ENCODE assay signal across 13 cellular contexts in the genomic region with DNA sequence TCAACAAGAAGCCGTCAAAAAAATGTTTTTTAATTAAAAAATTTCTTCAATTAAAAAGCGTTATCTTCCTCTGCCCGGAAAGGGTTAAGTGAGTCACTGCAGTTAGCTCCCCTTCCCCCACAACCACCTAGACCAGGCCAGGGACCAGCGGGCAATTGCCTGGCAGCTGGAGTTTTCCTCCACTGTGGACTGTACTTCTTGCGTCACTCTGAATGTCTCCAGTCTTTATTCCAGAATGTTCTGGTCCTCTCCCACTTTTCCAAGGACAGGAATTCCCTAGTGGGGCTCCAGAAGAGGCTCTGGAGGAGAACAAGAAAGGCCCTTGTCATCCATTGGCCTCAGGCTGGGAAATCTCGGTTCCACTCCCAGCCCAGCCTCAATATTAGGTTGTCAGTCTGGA.
DNase-seq lines count a peak whose midpoint lies in the region; FAIRE-seq and TF ChIP-seq lines count a peak whose summit lies in the region.
"Had no signal": no experiment of that assay in that cellular context is flagged by ENCODE, and none has a peak within 500 bp of the region (broad histone marks: within the 10 kb centered on the region; RNA-seq: fewer than 3 reads in every experiment).

No MANE protein-coding gene starts in this region.

- TF ChIP-seq POLR2A in NB4 (IDR thresholded peaks at IDR 0.05; ENCODE audit: extremely low read depth, insufficient read length) (no peak), endothelial cell of umbilical vein (IDR thresholded peaks at IDR 0.05; ENCODE audit: low read depth, low read length) (no peak)

- H3K27me3 Mint-ChIP-seq in endothelial cell (ENCODE audit: unreplicated experiment): peaks cover 9% of the 10 kb centered on the region
- H3K27me3 Mint-ChIP-seq: effector memory CD8-positive, alpha-beta T cell; progenitor cell of endocrine pancreas had no signal

- H3K9ac ChIP-seq in endothelial cell of umbilical vein (replicated peaks; ENCODE audit: extremely low read depth, insufficient read depth, low read length): no peak overlapping the region

- H3K9me3 ChIP-seq in BE2C: no peaks in the 10 kb centered on the region; the same call in 1 of the 2 replicates
- H3K9me3 ChIP-seq in endothelial cell of umbilical vein (replicated peaks; ENCODE audit: control insufficient read depth, insufficient read depth, low read length): no peaks in the 10 kb centered on the region
- peaks cover 25% of the 10 kb centered on the region for H3K9me3 ChIP-seq in mesodermal cell (ENCODE audit: control insufficient read depth, low read length)

- FAIRE-seq in endothelial cell of umbilical vein (lab: Jason Lieb, UNC): peak; percentile 79

- DNase-seq in BE2C (peak; percentile 62), NB4 (ENCODE audit: low read depth) (peak; percentile 39), endothelial cell of umbilical vein (ENCODE audit: low read depth, low spot score) (peak; percentile 29), endothelial cell (ENCODE audit: low spot score) (no peak), HuH-7 (ENCODE audit: low spot score) (no peak), RPMI8226 (no peak)
- DNase-seq in stimulated activated CD4-positive, alpha-beta T cell treated with anti-CD3 and anti-CD28 coated beads, Interleukin-2, amount 100 ng/mL, for 24 hours: no peak
- DNase-seq: effector memory CD8-positive, alpha-beta T cell; GF-D8; NCI-H226 had no signal

- WGBS in mesodermal cell (ENCODE audit: insufficient coverage in 2 of 2), 2 experiments: 41 to 73% methylated on average over 4 of the region's 6 CpGs

- H3K27ac Mint-ChIP-seq in endothelial cell (ENCODE audit: unreplicated experiment): no peak overlapping the region
- H3K27ac Mint-ChIP-seq: effector memory CD8-positive, alpha-beta T cell; memory B cell; progenitor cell of endocrine pancreas had no signal

- no peaks in the 10 kb centered on the region for H4K20me1 ChIP-seq in endothelial cell of umbilical vein (replicated peaks; ENCODE audit: control insufficient read depth, extremely low read depth, insufficient read depth, low read length)

- no peaks in the 10 kb centered on the region for H3K27me3 ChIP-seq in BE2C
- H3K27me3 ChIP-seq in endothelial cell of umbilical vein (ENCODE audit: control insufficient read depth in 2 of 2, insufficient read depth in 2 of 2, low read length in 2 of 2): no peaks in the 10 kb centered on the region

- CTCF ChIA-PET in endothelial cell of umbilical vein (lab: Charles Lee): interaction anchor here (0.9 to 1.5 kb wide), 4 partner anchors 8 to 364 kb away, joined by 4 to 7 read pairs (median 4); no protein-coding TSS in a partner anchor

- H2AFZ ChIP-seq in endothelial cell of umbilical vein (ENCODE audit: low read depth, low read length): peak overlapping the region; percentile 26

- intact Hi-C loops in endothelial cell of umbilical vein (cut with micrococcal nuclease): no loop called here

- peaks cover 12% of the 10 kb centered on the region for H3K4me1 ChIP-seq in BE2C
- peaks cover 9% of the 10 kb centered on the region for H3K4me1 ChIP-seq in endothelial cell of umbilical vein (ENCODE audit: control insufficient read depth, extremely low read depth, insufficient read depth, low read length)
- H3K4me1 ChIP-seq in mesodermal cell (ENCODE audit: control insufficient read depth, insufficient read depth, low read length, poor library complexity, severe bottlenecking): peaks cover 11% of the 10 kb centered on the region

- H3K4me1 Mint-ChIP-seq in endothelial cell (ENCODE audit: unreplicated experiment): peaks cover 2% of the 10 kb centered on the region
- H3K4me1 Mint-ChIP-seq: memory B cell had no signal

- TF ChIP-seq CTCF in BE2C (IDR thresholded peaks at IDR 0.05; ENCODE audit: low read depth, low read length) (no peak), NB4 (IDR thresholded peaks at IDR 0.05; ENCODE audit: low read depth, low read length) (no peak), endothelial cell of umbilical vein (IDR thresholded peaks at IDR 0.05; ENCODE audit: extremely low read depth in 1 of 2, insufficient read depth in 1 of 2, low read depth in 1 of 2, low read length in 2 of 2) (no peak), endothelial cell (IDR thresholded peaks at IDR 0.05; ENCODE audit: unreplicated experiment) (no peak)

- H3K4me3 Mint-ChIP-seq in endothelial cell (ENCODE audit: unreplicated experiment): no peak overlapping the region
- H3K4me3 Mint-ChIP-seq: effector memory CD8-positive, alpha-beta T cell; memory B cell had no signal

- POLR2A ChIA-PET in endothelial cell of umbilical vein (lab: Charles Lee): interaction anchor here (0.5 to 1.0 kb wide), 2 partner anchors 10 to 66 kb away, joined by 4 to 6 read pairs; no protein-coding TSS in a partner anchor

- H3K4me2 ChIP-seq in endothelial cell of umbilical vein (ENCODE audit: insufficient read depth, low read length): no peak overlapping the region

- H3K9me1 ChIP-seq in endothelial cell of umbilical vein (replicated peaks; ENCODE audit: control insufficient read depth, extremely low read depth, insufficient read depth, low read length): no peaks in the 10 kb centered on the region

- H3K4me3 ChIP-seq in BE2C (ENCODE audit: low read depth, low read length) (no peak overlapping the region), NB4 (ENCODE audit: low read depth, low read length) (no peak overlapping the region), endothelial cell of umbilical vein (replicated peaks in 1 of 3; ENCODE audit: insufficient read depth in 1 of 3, low read depth in 1 of 3, low read length in 3 of 3) (no peak overlapping the region), mesodermal cell (ENCODE audit: extremely low read depth, insufficient read depth, low read length, poor library complexity, severe bottlenecking) (no peak overlapping the region)

- no peaks in the 10 kb centered on the region for H3K79me2 ChIP-seq in endothelial cell of umbilical vein (ENCODE audit: control insufficient read depth, insufficient read depth, low read length)

- peaks cover 8% of the 10 kb centered on the region for H3K36me3 Mint-ChIP-seq in endothelial cell (ENCODE audit: low read depth, unreplicated experiment)
- H3K36me3 Mint-ChIP-seq: memory B cell had no signal

- H3K27ac ChIP-seq in endothelial cell of umbilical vein (ENCODE audit: insufficient read depth, low read depth, low read length): peak overlapping the region; percentile 32
- H3K27ac ChIP-seq in mesodermal cell (ENCODE audit: low read depth, low read length, severe bottlenecking): peak overlapping the region; percentile 10

- peaks cover 5% of the 10 kb centered on the region for H3K9me3 Mint-ChIP-seq in endothelial cell (ENCODE audit: unreplicated experiment)
- H3K9me3 Mint-ChIP-seq: effector memory CD8-positive, alpha-beta T cell had no signal

- no peaks in the 10 kb centered on the region for H3K36me3 ChIP-seq in BE2C
- H3K36me3 ChIP-seq in endothelial cell of umbilical vein (ENCODE audit: control insufficient read depth in 2 of 2, extremely low read depth in 1 of 2, insufficient read depth in 2 of 2, low read length in 2 of 2): peaks cover 0 to 2% of the 10 kb centered on the region in 2 experiments
- H3K36me3 ChIP-seq in mesodermal cell (ENCODE audit: control insufficient read depth, insufficient read depth, low read length): peaks cover 6% of the 10 kb centered on the region

- BruUV-seq in endothelial cell of umbilical vein (replicated peaks; lab: Mats Ljungman, UMichigan): no TSS peak

- dilution Hi-C loops in endothelial cell of umbilical vein (cut with MboI; ENCODE audit: extremely low pct_ligation_motif_present, low sequenced_read_pairs): no loop called here

TF ChIP-seq in endothelial cell of umbilical vein, 7 proteins besides CTCF, POLR2A, EP300 and RAD21:
- TF ChIP-seq POLR2AphosphoS5 (IDR thresholded peaks at IDR 0.05; ENCODE audit: insufficient read depth, low read depth, low read length) (no peak), EZH2 (IDR thresholded peaks at IDR 0.05; ENCODE audit: borderline replicate concordance, low read depth, low read length, severe bottlenecking) (no peak), FOS (IDR thresholded peaks at IDR 0.05; ENCODE audit: borderline replicate concordance, insufficient read depth, low read length) (peak; percentile 45), GATA2 (IDR thresholded peaks at IDR 0.05; ENCODE audit: insufficient read depth, insufficient read length, low read depth, low read length) (no peak), JUN (IDR thresholded peaks at IDR 0.05; ENCODE audit: borderline replicate concordance, insufficient read depth, insufficient read length, low read depth) (peak; percentile 14), MYC (IDR thresholded peaks at IDR 0.05; ENCODE audit: low read depth, low read length) (no peak)
- TF ChIP-seq, protein P1, sequence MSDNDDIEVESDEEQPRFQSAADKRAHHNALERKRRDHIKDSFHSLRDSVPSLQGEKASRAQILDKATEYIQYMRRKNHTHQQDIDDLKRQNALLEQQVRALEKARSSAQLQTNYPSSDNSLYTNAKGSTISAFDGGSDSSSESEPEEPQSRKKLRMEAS (IDR thresholded peaks at IDR 0.05; ENCODE audit: insufficient read depth, insufficient read length): no peak

Comparison
In these comparisons a context has a peak if more than half of its experiments do, and no peak if none do; other contexts are left out.
1. DNase-seq: peak in BE2C (single experiment), NB4 (single experiment) and endothelial cell of umbilical vein (single experiment); none in endothelial cell (single experiment), HuH-7 (single experiment), stimulated activated CD4-positive, alpha-beta T cell treated with anti-CD3 and anti-CD28 coated beads, Interleukin-2, amount 100 ng/mL, for 24 hours (0 of 2) and RPMI8226 (single experiment).